Comparison of ENCODE assay signal across 25 cellular contexts in the genomic region with DNA sequence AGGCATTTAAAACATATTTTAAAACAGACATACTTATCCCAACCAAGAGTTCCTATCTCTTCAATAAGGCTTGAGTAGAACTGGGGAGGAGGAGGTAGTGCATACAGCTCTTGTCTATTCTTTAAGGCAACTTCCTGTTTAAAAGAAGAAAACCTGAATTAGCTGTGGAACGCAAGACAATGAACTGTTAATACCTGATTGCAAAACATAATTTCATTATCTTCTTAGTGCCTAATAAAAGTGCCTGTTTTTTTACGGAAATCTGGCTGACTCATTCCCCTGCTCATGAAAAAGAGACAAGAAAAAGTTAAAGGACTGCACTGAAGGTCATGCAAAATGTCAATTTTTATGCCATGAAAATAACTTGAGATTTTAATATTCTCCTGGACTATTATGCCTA. TPM values are rescaled to one million over a fixed set of nuclear protein-coding genes. Genes with fewer than 3 reads are reported as not detected.
DNase-seq lines count a peak whose midpoint lies in the region; ATAC-seq, FAIRE-seq and TF ChIP-seq lines count a peak whose summit lies in the region.
"Had no signal": no experiment of that assay in that cellular context is flagged by ENCODE, and none has a peak within 500 bp of the region (broad histone marks: within the 10 kb centered on the region; RNA-seq: fewer than 3 reads in every experiment).

No MANE protein-coding gene starts in this region.

- intact Hi-C loops in A673 (cut with micrococcal nuclease; ENCODE audit: unreplicated experiment): no loop called here
- intact Hi-C loops in endothelial cell of umbilical vein (cut with micrococcal nuclease): no loop called here
- intact Hi-C loops in natural killer cell (cut with micrococcal nuclease): no loop called here

- no peaks in the 10 kb centered on the region for H3K9me3 ChIP-seq in A673 (ENCODE audit: low read depth, low read length, poor library complexity, severe bottlenecking)
- no peaks in the 10 kb centered on the region for H3K9me3 ChIP-seq in endothelial cell of umbilical vein (replicated peaks; ENCODE audit: control insufficient read depth, insufficient read depth, low read length)
- H3K9me3 ChIP-seq: A549, MG63 had no signal

- DNase-seq in A673 (ENCODE audit: low spot score): peak; percentile 21
- peak; percentile 16 to 23 for DNase-seq in Kasumi-1 (lab: John Stamatoyannopoulos, UW)
- DNase-seq in WTC11 (ENCODE audit: low spot score): no peak
- DNase-seq in endothelial cell of umbilical vein (ENCODE audit: low read depth, low spot score): peak; percentile 49
- DNase-seq in activated naive CD4-positive, alpha-beta T cell treated with anti-CD3 and anti-CD28 coated beads, Interleukin-2, amount 50 U/mL, for 72 hours (ENCODE audit: low spot score in 2 of 2): no peak
- DNase-seq in DMS153 treated with DMSO at 0.1 percent for 48 hours (lab: John Stamatoyannopoulos, UW; ENCODE audit: unreplicated experiment): no peak
- DNase-seq in natural killer cell: no peak
- DNase-seq in progenitor cell of endocrine pancreas (ENCODE audit: low spot score, unreplicated experiment): no peak
- DNase-seq: CD4-positive, CD25-positive, alpha-beta regulatory T cell; COR-L47; DMS 273 treated with DMSO at 0.1 percent for 48 hours; DND-41; IMR-90; Karpas-422; MG63; NCI-H1092 treated with DMSO at 0.1 percent for 48 hours; NCI-H1436 treated with DMSO at 0.1 percent for 48 hours; NCI-H1930; NCI-H510A; NK-92 treated with Interleukin-12 subunit alpha and Interleukin-12 subunit beta, amount 100 ng/mL, for 24 hours; SIG-M5 had no signal

- H3K4me1 ChIP-seq in A673 (ENCODE audit: insufficient read depth, low read length, poor library complexity, severe bottlenecking) (peaks cover 9% of the 10 kb centered on the region), endothelial cell of umbilical vein (ENCODE audit: control insufficient read depth, extremely low read depth, insufficient read depth, low read length) (peaks cover 5% of the 10 kb centered on the region)

- peak overlapping the region; percentile 8 for H3K4me2 ChIP-seq in endothelial cell of umbilical vein (ENCODE audit: insufficient read depth, low read length)
- H3K4me2 ChIP-seq: A549 had no signal

- no peak for ATAC-seq in WTC11
- ATAC-seq in activated naive CD4-positive, alpha-beta T cell treated with anti-CD3 and anti-CD28 coated beads, Interleukin-2, amount 50 U/mL, for 72 hours: no peak
- no peak for ATAC-seq in natural killer cell
- ATAC-seq: A549 had no signal

- H3K27ac Mint-ChIP-seq in WTC11 (peak overlapping the region; percentile 42; the same call in 1 of the 2 replicates), natural killer cell (no peak overlapping the region), progenitor cell of endocrine pancreas (no peak overlapping the region)
- no peak overlapping the region for H3K27ac Mint-ChIP-seq in activated naive CD4-positive, alpha-beta T cell treated with anti-CD3 and anti-CD28 coated beads, Interleukin-2, amount 50 U/mL, for 72 hours
- H3K27ac Mint-ChIP-seq: CD4-positive, CD25-positive, alpha-beta regulatory T cell had no signal

- H3K9me1 ChIP-seq in endothelial cell of umbilical vein (replicated peaks; ENCODE audit: control insufficient read depth, extremely low read depth, insufficient read depth, low read length): no peaks in the 10 kb centered on the region

- H3K27me3 ChIP-seq in A673 (replicated peaks; ENCODE audit: insufficient read depth, low read depth, low read length, poor library complexity) (no peaks in the 10 kb centered on the region), endothelial cell of umbilical vein (ENCODE audit: control insufficient read depth in 2 of 2, insufficient read depth in 2 of 2, low read length in 2 of 2) (no peaks in the 10 kb centered on the region)
- H3K27me3 ChIP-seq: MG63 had no signal

- TF ChIP-seq CTCF in A673 (conservative IDR thresholded peaks at IDR 0.05; ENCODE audit: low read depth, low read length) (no peak), WTC11 (IDR thresholded peaks at IDR 0.05) (no peak), endothelial cell of umbilical vein (IDR thresholded peaks at IDR 0.05; ENCODE audit: extremely low read depth in 1 of 2, insufficient read depth in 1 of 2, low read depth in 1 of 2, low read length in 2 of 2) (no peak), natural killer cell (IDR thresholded peaks at IDR 0.05) (no peak), progenitor cell of endocrine pancreas (IDR thresholded peaks at IDR 0.05; ENCODE audit: unreplicated experiment) (no peak)

- H3K79me2 ChIP-seq in endothelial cell of umbilical vein (ENCODE audit: control insufficient read depth, insufficient read depth, low read length): no peaks in the 10 kb centered on the region

- POLR2A ChIA-PET in A673 (lab: Charles Lee; ENCODE audit: low non-redundant PET): no interaction called here
- POLR2A ChIA-PET in WTC11 (lab: Charles Lee): no interaction called here
- POLR2A ChIA-PET in endothelial cell of umbilical vein (lab: Charles Lee): no interaction called here

- H3K36me3 ChIP-seq in A673 (ENCODE audit: insufficient read depth, low read length, poor library complexity, severe bottlenecking) (peaks cover 5% of the 10 kb centered on the region), endothelial cell of umbilical vein (ENCODE audit: control insufficient read depth in 2 of 2, extremely low read depth in 1 of 2, insufficient read depth in 2 of 2, low read length in 2 of 2) (no peaks in the 10 kb centered on the region)

- peak; percentile 18 for FAIRE-seq in endothelial cell of umbilical vein (lab: Jason Lieb, UNC)
- FAIRE-seq: GM12892, H54 had no signal

- H3K27ac ChIP-seq in A673 (ENCODE audit: low read depth, low read length, poor library complexity, severe bottlenecking): no peak overlapping the region
- no peak overlapping the region for H3K27ac ChIP-seq in endothelial cell of umbilical vein (ENCODE audit: insufficient read depth, low read depth, low read length)
- H3K27ac ChIP-seq: A549, RWPE1 had no signal

- no peaks in the 10 kb centered on the region for H4K20me1 ChIP-seq in endothelial cell of umbilical vein (replicated peaks; ENCODE audit: control insufficient read depth, extremely low read depth, insufficient read depth, low read length)

- H3K36me3 Mint-ChIP-seq in WTC11 (peaks cover 18% of the 10 kb centered on the region), natural killer cell (no peaks in the 10 kb centered on the region), progenitor cell of endocrine pancreas (ENCODE audit: insufficient read depth) (peaks cover 18% of the 10 kb centered on the region)
- peaks cover 0 to 5% of the 10 kb centered on the region in 2 donors for H3K36me3 Mint-ChIP-seq in activated naive CD4-positive, alpha-beta T cell treated with anti-CD3 and anti-CD28 coated beads, Interleukin-2, amount 50 U/mL, for 72 hours

- H3K27me3 Mint-ChIP-seq in WTC11 (ENCODE audit: low read depth) (no peaks in the 10 kb centered on the region), natural killer cell (ENCODE audit: low read depth in 2 of 2) (no peaks in the 10 kb centered on the region), progenitor cell of endocrine pancreas (no peaks in the 10 kb centered on the region)
- H3K27me3 Mint-ChIP-seq: CD4-positive, CD25-positive, alpha-beta regulatory T cell had no signal

- H3K9ac ChIP-seq in endothelial cell of umbilical vein (replicated peaks; ENCODE audit: extremely low read depth, insufficient read depth, low read length): no peak overlapping the region

- CTCF ChIA-PET in A673 (lab: Charles Lee) (no interaction called here), WTC11 (lab: Charles Lee) (interaction anchor here (1.5 kb wide), 1 partner anchor 331 kb away, joined by 3 read pairs; no protein-coding TSS in a partner anchor), endothelial cell of umbilical vein (lab: Charles Lee) (interaction anchor here (1.2 to 1.7 kb wide), 2 partner anchors 14 to 316 kb away, joined by 3 read pairs; no protein-coding TSS in a partner anchor)

- peaks cover 5% of the 10 kb centered on the region; the same call in 1 of the 2 replicates for H3K4me1 Mint-ChIP-seq in WTC11
- H3K4me1 Mint-ChIP-seq in natural killer cell: no peaks in the 10 kb centered on the region
- H3K4me1 Mint-ChIP-seq in progenitor cell of endocrine pancreas (ENCODE audit: low read depth): no peaks in the 10 kb centered on the region

- H3K4me3 ChIP-seq in A673 (ENCODE audit: low read depth, low read length, poor library complexity, severe bottlenecking): no peak overlapping the region
- H3K4me3 ChIP-seq in endothelial cell of umbilical vein (replicated peaks in 1 of 3; ENCODE audit: insufficient read depth in 1 of 3, low read depth in 1 of 3, low read length in 3 of 3): no peak overlapping the region
- H3K4me3 ChIP-seq: A549, MG63 had no signal

- no peak overlapping the region for H2AFZ ChIP-seq in endothelial cell of umbilical vein (ENCODE audit: low read depth, low read length)

- H3K9me3 Mint-ChIP-seq in WTC11 (no peaks in the 10 kb centered on the region), natural killer cell (no peaks in the 10 kb centered on the region), progenitor cell of endocrine pancreas (ENCODE audit: low read depth) (no peaks in the 10 kb centered on the region)
- no peaks in the 10 kb centered on the region for H3K9me3 Mint-ChIP-seq in activated naive CD4-positive, alpha-beta T cell treated with anti-CD3 and anti-CD28 coated beads, Interleukin-2, amount 50 U/mL, for 72 hours

- BruUV-seq in A673 (replicated peaks; lab: Mats Ljungman, UMichigan) (no TSS peak), endothelial cell of umbilical vein (replicated peaks; lab: Mats Ljungman, UMichigan) (no TSS peak)

- no peak overlapping the region for H3K4me3 Mint-ChIP-seq in WTC11
- no peak overlapping the region for H3K4me3 Mint-ChIP-seq in natural killer cell
- no peak overlapping the region for H3K4me3 Mint-ChIP-seq in progenitor cell of endocrine pancreas (ENCODE audit: low read depth)
- H3K4me3 Mint-ChIP-seq: CD4-positive, CD25-positive, alpha-beta regulatory T cell had no signal

- dilution Hi-C loops in endothelial cell of umbilical vein (cut with MboI; ENCODE audit: extremely low pct_ligation_motif_present, low sequenced_read_pairs): no loop called here

- TF ChIP-seq POLR2A in endothelial cell of umbilical vein (IDR thresholded peaks at IDR 0.05; ENCODE audit: low read depth, low read length): no peak

RNA-seq across cellular contexts. Expression of gene FANCL, which starts 19.2 kb away (rescaled TPM):
- total RNA-seq in A673 (2021) (34.7 and 35.6 TPM in 2 replicates), WTC11 (2021) (38.8 to 44.4 TPM (median 41.5 TPM) in 3 replicates), endothelial cell of umbilical vein (15.8 and 16.7 TPM in 2 replicates), natural killer cell (10 to 100 TPM in 1 of 3 donors, 1 to 10 TPM in 2; 6.8 to 13.1 (median 8.0) TPM), progenitor cell of endocrine pancreas (38.1 and 40.0 TPM in 2 replicates)
- 5.8 and 10.3 TPM in 2 replicates for polyA plus RNA-seq in endothelial cell of umbilical vein
- polyA plus RNA-seq in endothelial cell of umbilical vein (2011; cell fraction: cytosol; rRNA removed): 13.7 and 15.8 TPM in 2 replicates
- polyA plus RNA-seq in endothelial cell of umbilical vein (2011; cell fraction: nucleus; rRNA removed): 37.3 and 54.2 TPM in 2 replicates
- 12.9 and 18.2 TPM in 2 replicates for polyA plus RNA-seq in endothelial cell of umbilical vein (2012)
- 9.5 and 9.8 TPM in 2 replicates for polyA minus RNA-seq in endothelial cell of umbilical vein
- 28.7 TPM for polyA minus RNA-seq in endothelial cell of umbilical vein (2011; cell fraction: cytosol; rRNA and poly(A)+ RNA removed)
- polyA minus RNA-seq in endothelial cell of umbilical vein (2011; cell fraction: nucleus; rRNA and poly(A)+ RNA removed): 34.7 and 44.4 TPM in 2 replicates
- 10 to 100 TPM; 21.6 to 28.2 TPM for total RNA-seq in activated naive CD4-positive, alpha-beta T cell treated with anti-CD3 and anti-CD28 coated beads, Interleukin-2, amount 50 U/mL, for 72 hours

Comparison
In these comparisons a context has a peak if more than half of its experiments do, and no peak if none do; other contexts are left out.
1. DNase-seq: peak in A673 (single experiment), Kasumi-1 (2 of 2) and endothelial cell of umbilical vein (single experiment); none in WTC11 (single experiment), activated naive CD4-positive, alpha-beta T cell treated with anti-CD3 and anti-CD28 coated beads, Interleukin-2, amount 50 U/mL, for 72 hours (0 of 2), DMS153 treated with DMSO at 0.1 percent for 48 hours (single experiment), natural killer cell (single experiment) and progenitor cell of endocrine pancreas (single experiment).